ENCODE assay signal across 1 cellular context in the genomic region with DNA sequence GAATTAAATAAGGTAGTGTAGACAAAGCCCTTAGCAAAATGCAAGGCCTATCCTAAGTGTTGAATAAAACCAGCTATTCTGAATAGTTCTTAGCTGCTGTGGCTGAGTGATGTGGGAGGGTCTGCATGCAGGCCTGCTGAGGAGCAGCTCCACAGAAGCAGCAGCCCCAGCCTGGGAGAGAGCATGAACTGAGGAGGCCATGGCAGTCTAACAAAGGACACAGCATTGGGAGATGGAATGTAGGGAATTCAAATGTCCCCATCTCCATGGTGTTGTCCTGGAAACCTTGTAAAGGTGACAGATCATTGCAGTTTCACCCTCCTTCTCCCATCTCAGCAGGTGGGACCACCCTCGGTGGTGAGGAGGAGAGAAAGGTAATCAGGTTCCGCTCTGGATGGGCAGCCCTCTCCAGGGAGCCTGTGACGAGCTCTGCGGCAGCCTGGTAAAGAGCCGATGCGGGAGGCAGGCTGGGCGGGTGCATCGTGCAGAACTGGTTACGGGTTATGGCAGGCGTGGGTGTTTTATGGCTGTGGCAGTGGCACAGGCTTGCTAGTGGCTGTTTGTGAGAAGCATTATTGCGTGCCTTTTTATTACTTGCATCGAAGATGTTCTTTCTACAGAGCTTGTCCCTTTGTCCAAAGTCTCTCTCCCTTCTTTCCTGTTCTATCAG.
TF ChIP-seq lines count a peak whose summit lies in the region.

No MANE protein-coding gene starts in this region.

TF ChIP-seq in GM23338, 12 proteins besides CTCF, POLR2A, EP300 and RAD21 (continued from another document):
- peak; percentile 74; the same call in 1 of the 2 replicates for TF ChIP-seq ZNF462 (CRISPR knock-in tag; IDR thresholded peaks at IDR 0.05)
